8 cellular contexts compared by ENCODE assay signal in genomic region chr10:97332586-97333350, GRCh38. TPM values are rescaled to one million over a fixed set of nuclear protein-coding genes. Genes with fewer than 3 reads are reported as not detected.
DNase-seq lines count a peak whose midpoint lies in the region; ATAC-seq and TF ChIP-seq lines count a peak whose summit lies in the region.

No MANE protein-coding gene starts in this region.

- H3K27ac Mint-ChIP-seq in activated CD4-positive, alpha-beta T cell treated with anti-CD3 and anti-CD28 coated beads for 36 hours: peak overlapping the region; percentile 86

- H3K9me3 ChIP-seq in OCI-LY3 (ENCODE audit: insufficient read depth, low read length): no peaks in the 10 kb centered on the region
- no peaks in the 10 kb centered on the region for H3K9me3 ChIP-seq in mammary epithelial cell (replicated peaks; ENCODE audit: insufficient read depth, low read length)

- BruUV-seq in mammary epithelial cell (replicated peaks; lab: Mats Ljungman, UMichigan): TSS peak; percentile 33

- H3K79me2 ChIP-seq in OCI-LY3 (ENCODE audit: low read length): peaks cover 16% of the 10 kb centered on the region
- H3K79me2 ChIP-seq in mammary epithelial cell (ENCODE audit: insufficient read depth, low read length): peaks cover 31% of the 10 kb centered on the region

- peak overlapping the region; percentile 83 for H3K4me3 Mint-ChIP-seq in activated CD4-positive, alpha-beta T cell treated with anti-CD3 and anti-CD28 coated beads for 36 hours

- no peak overlapping the region for H3K9ac ChIP-seq in OCI-LY3 (ENCODE audit: low read length)
- H3K9ac ChIP-seq in mammary epithelial cell (ENCODE audit: insufficient read depth, low read length): peak overlapping the region; percentile 63

- peaks cover 15% of the 10 kb centered on the region for H3K36me3 Mint-ChIP-seq in activated CD4-positive, alpha-beta T cell treated with anti-CD3 and anti-CD28 coated beads for 36 hours (ENCODE audit: low read depth)

- H3K27me3 ChIP-seq in OCI-LY3 (ENCODE audit: low read depth, low read length) (peaks cover 20% of the 10 kb centered on the region), mammary epithelial cell (ENCODE audit: insufficient read depth, low read length) (no peaks in the 10 kb centered on the region)

- dilution Hi-C loops in mammary epithelial cell (cut with HindIII; ENCODE audit: low sequenced_read_pairs): no loop called here

- H3K27ac ChIP-seq in OCI-LY3 (ENCODE audit: low read length) (no peak overlapping the region), mammary epithelial cell (ENCODE audit: insufficient read depth, low read depth, low read length) (peak overlapping the region; percentile 39)

- H3K36me3 ChIP-seq in OCI-LY3 (replicated peaks; ENCODE audit: low read depth, low read length): no peaks in the 10 kb centered on the region
- no peaks in the 10 kb centered on the region for H3K36me3 ChIP-seq in mammary epithelial cell (ENCODE audit: insufficient read depth, low read length)

- CTCF ChIA-PET in activated CD4-positive, alpha-beta T cell treated with anti-CD3 and anti-CD28 coated beads for 36 hours (lab: Charles Lee): interaction anchor here (0.6 to 2.2 kb wide), 11 partner anchors 8 to 245 kb away, joined by 3 to 22 read pairs (median 4); partner anchors contain the start of gene FRAT1
- CTCF ChIA-PET in mammary epithelial cell (lab: Charles Lee; ENCODE audit: low non-redundant PET): interaction anchor here (0.5 to 0.9 kb wide), 5 partner anchors 26 to 62 kb away, joined by 3 to 8 read pairs (median 4); no protein-coding TSS in a partner anchor

- H2AFZ ChIP-seq in OCI-LY3 (ENCODE audit: low read depth, low read length): no peak overlapping the region
- H2AFZ ChIP-seq in mammary epithelial cell (ENCODE audit: low read depth, low read length): peak overlapping the region; percentile 88

- H4K20me1 ChIP-seq in OCI-LY3 (ENCODE audit: insufficient read depth, low read length) (no peaks in the 10 kb centered on the region), mammary epithelial cell (ENCODE audit: insufficient read depth, low read length) (no peaks in the 10 kb centered on the region)

- no peak for ATAC-seq in activated CD4-positive, alpha-beta T cell treated with anti-CD3 and anti-CD28 coated beads for 36 hours
- no peak for ATAC-seq in HG03469 (IDR thresholded peaks at IDR 0.05; ENCODE audit: unreplicated experiment)

- TF ChIP-seq CTCF in OCI-LY3 (IDR thresholded peaks at IDR 0.05; ENCODE audit: low read depth, low read length) (no peak), mammary epithelial cell (conservative IDR thresholded peaks at IDR 0.05 in 1 of 2, IDR thresholded peaks at IDR 0.05 in 1 of 2; ENCODE audit: extremely low read depth in 1 of 2, insufficient read depth in 1 of 2, low read depth in 1 of 2, low read length in 2 of 2) (peak in 1 of 2 donors; percentile 53)

- POLR2A ChIA-PET in activated CD4-positive, alpha-beta T cell treated with anti-CD3 and anti-CD28 coated beads for 36 hours (lab: Charles Lee): interaction anchor here (0.5 to 3.9 kb wide), 5 partner anchors 14 to 97 kb away, joined by 3 to 27 read pairs (median 4); partner anchors contain the start of gene FRAT1

- in situ Hi-C loops in mammary epithelial cell (cut with MboI; ENCODE audit: low sequenced_read_pairs in 2 of 2): no loop called here

- peaks cover 57% of the 10 kb centered on the region for H3K4me1 Mint-ChIP-seq in activated CD4-positive, alpha-beta T cell treated with anti-CD3 and anti-CD28 coated beads for 36 hours

- peak overlapping the region; percentile 90; the same call in 1 of the 2 replicates for H3K4me3 ChIP-seq in OCI-LY3 (ENCODE audit: low read length)
- H3K4me3 ChIP-seq in mammary epithelial cell (replicated peaks in 1 of 3; ENCODE audit: insufficient read depth in 1 of 3, low read depth in 2 of 3, low read length in 3 of 3): peak overlapping the region; percentile 40 to 82 (median 66)
- H3K4me3 ChIP-seq in skeletal muscle cell (ENCODE audit: low read depth, low read length): peak overlapping the region; percentile 75

- intact Hi-C loops in activated CD4-positive, alpha-beta T cell treated with anti-CD3 and anti-CD28 coated beads for 36 hours (cut with DNase I, micrococcal nuclease): loop anchor here in 1 of 2 experiments (2.0 to 5.0 kb wide), 2 partner anchors 54 to 405 kb away; partner anchors contain the start of gene ZFYVE27
- intact Hi-C loops in mammary epithelial cell (cut with micrococcal nuclease): loop anchor here (1.0 to 5.0 kb wide), 5 partner anchors 14 to 295 kb away; partner anchors contain the start of genes ARHGAP19 and FRAT1

- WGBS in mammary epithelial cell (ENCODE audit: low coverage, missing lambda C conversion rate): 3% methylated on average over 17 of the region's 18 CpGs

- no peaks in the 10 kb centered on the region for H3K27me3 Mint-ChIP-seq in activated CD4-positive, alpha-beta T cell treated with anti-CD3 and anti-CD28 coated beads for 36 hours

- H3K4me2 ChIP-seq in OCI-LY3 (ENCODE audit: low read length): peak overlapping the region; percentile 91
- H3K4me2 ChIP-seq in mammary epithelial cell (ENCODE audit: insufficient read depth, low read depth, low read length): peak overlapping the region; percentile 93

- no peak for DNase-seq in activated CD4-positive, alpha-beta T cell treated with anti-CD3 and anti-CD28 coated beads for 36 hours
- DNase-seq in activated CD4-positive, alpha-beta T cell treated with anti-CD3 and anti-CD28 coated beads, Interleukin-2, amount 50 U/mL, for 1 hour: no peak
- peak; percentile 76 for DNase-seq in mammary epithelial cell
- peak; percentile 63 for DNase-seq in inferior parietal cortex (ENCODE audit: extremely low spot score)
- peak; percentile 40 for DNase-seq in skeletal muscle cell (ENCODE audit: low read depth)
- no peak for DNase-seq in NCI-H187 treated with DMSO at 0.1 percent for 48 hours (lab: John Stamatoyannopoulos, UW)

- H3K4me1 ChIP-seq in OCI-LY3 (ENCODE audit: low read length) (peaks cover 26% of the 10 kb centered on the region), mammary epithelial cell (ENCODE audit: insufficient read depth, low read length) (peaks cover 20% of the 10 kb centered on the region)

- H3K9me3 Mint-ChIP-seq in activated CD4-positive, alpha-beta T cell treated with anti-CD3 and anti-CD28 coated beads for 36 hours (ENCODE audit: low read depth): no peaks in the 10 kb centered on the region

RNA-seq across cellular contexts. Expression of gene FRAT2, which starts 1.8 kb away (rescaled TPM):
- 1 to 10 TPM; 3.0 to 4.3 TPM for total RNA-seq in activated CD4-positive, alpha-beta T cell treated with anti-CD3 and anti-CD28 coated beads for 36 hours
- 1 to 10 TPM; 5.0 to 5.3 TPM for total RNA-seq in mammary epithelial cell
- 4.0 TPM for polyA plus RNA-seq in mammary epithelial cell
- polyA minus RNA-seq in mammary epithelial cell: 11.9 TPM

RNA-seq across cellular contexts. Expression of gene FRAT1, which starts 13.7 kb away (rescaled TPM):
- total RNA-seq in activated CD4-positive, alpha-beta T cell treated with anti-CD3 and anti-CD28 coated beads for 36 hours: 1 to 10 TPM; 1.3 to 1.8 TPM
- total RNA-seq in mammary epithelial cell: 1 to 10 TPM; 1.5 to 2.4 TPM
- 0.58 TPM for polyA plus RNA-seq in mammary epithelial cell
- polyA minus RNA-seq in mammary epithelial cell: not detected

RNA-seq across cellular contexts. Expression of gene ARHGAP19, which starts 40.3 kb away (rescaled TPM):
- total RNA-seq in activated CD4-positive, alpha-beta T cell treated with anti-CD3 and anti-CD28 coated beads for 36 hours: 10 to 100 TPM; 55.9 to 70.2 TPM
- 10 to 100 TPM; 10.8 to 20.5 TPM for total RNA-seq in mammary epithelial cell
- 7.4 TPM for polyA plus RNA-seq in mammary epithelial cell
- 11.0 TPM for polyA minus RNA-seq in mammary epithelial cell

Comparison
In these comparisons a context has a peak if more than half of its experiments do, and no peak if none do; other contexts are left out.
1. DNase-seq: peak in mammary epithelial cell (single experiment), inferior parietal cortex (single experiment) and skeletal muscle cell (single experiment); none in activated CD4-positive, alpha-beta T cell treated with anti-CD3 and anti-CD28 coated beads for 36 hours (single experiment), activated CD4-positive, alpha-beta T cell treated with anti-CD3 and anti-CD28 coated beads, Interleukin-2, amount 50 U/mL, for 1 hour (single experiment) and NCI-H187 treated with DMSO at 0.1 percent for 48 hours (single experiment).
2. Peak in every context shown above with its lines, with median percentiles within 50 percentile points of each other: H3K4me3 ChIP-seq.